8 cellular contexts compared by ENCODE assay signal in the genomic region with DNA sequence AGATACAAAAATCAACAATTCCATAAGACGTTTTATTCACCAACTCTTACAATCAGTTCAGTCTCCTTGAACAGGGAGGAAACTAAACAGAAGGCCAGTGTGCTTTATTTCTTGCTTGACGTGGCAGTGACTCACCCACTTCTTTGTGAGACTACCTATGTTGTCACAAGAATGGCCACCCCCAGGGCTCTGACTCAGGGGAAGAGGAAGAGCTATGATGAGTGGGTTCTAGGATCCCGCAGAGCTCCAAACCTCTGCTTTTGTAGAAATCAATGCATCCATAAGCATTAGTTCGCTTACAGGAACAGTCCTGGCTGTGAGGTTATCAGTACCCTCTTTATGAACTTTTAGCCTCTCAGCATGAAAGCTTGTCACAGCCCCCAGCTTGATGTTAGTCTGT.
DNase-seq lines count a peak whose midpoint lies in the region; ATAC-seq and TF ChIP-seq lines count a peak whose summit lies in the region.

No MANE protein-coding gene starts in this region.

- TF ChIP-seq EP300 in transverse colon (IDR thresholded peaks at IDR 0.05; ENCODE audit: low read depth) = no peak

- no peaks in the 10 kb centered on the region for H3K9me3 ChIP-seq in T-helper 17 cell (ENCODE audit: control insufficient read depth, low read length, poor library complexity, severe bottlenecking)
- H3K9me3 ChIP-seq in transverse colon = no peaks in the 10 kb centered on the region

- H3K4me3 ChIP-seq in transverse colon = no peak overlapping the region

- peaks cover 0 to 4% (median 0%) of the 10 kb centered on the region in 4 donors for H3K4me1 ChIP-seq in transverse colon

- intact Hi-C loops in transverse colon (cut with DNase I; ENCODE audit: low total_unique reads) = no loop called here

- peaks cover 25% of the 10 kb centered on the region for H3K27me3 Mint-ChIP-seq in T-helper 17 cell

- H3K36me3 ChIP-seq in transverse colon = peaks cover 0 to 8% (median 0%) of the 10 kb centered on the region in 4 donors

- DNase-seq in 8988T (peak; percentile 72), H4 (ENCODE audit: low spot score) (peak; percentile 95), T-helper 17 cell (no peak), inferior parietal cortex (ENCODE audit: extremely low spot score) (peak; percentile 10), NCI-H510A (lab: John Stamatoyannopoulos, UW) (no peak), transverse colon (no peak), COLO668 (lab: John Stamatoyannopoulos, UW; ENCODE audit: unreplicated experiment) (no peak)

- H3K27ac ChIP-seq in transverse colon = no peak overlapping the region

- 64 to 80% methylated on average over 3 to 4 of the region's 4 CpGs for WGBS in transverse colon (ENCODE audit: low coverage in 1 of 2), 2 donors

- in situ Hi-C loops in transverse colon (cut with MboI; ENCODE audit: low pct_ligation_motif_present in 1 of 4, low pct_unique_long_range_greater_than_20kb in 1 of 4, low sequenced_read_pairs in 3 of 4) = no loop called here

- ATAC-seq in T-helper 17 cell (peak; percentile 25), HG03095 (IDR thresholded peaks at IDR 0.05; ENCODE audit: unreplicated experiment) (no peak)

- TF ChIP-seq CTCF in transverse colon (IDR thresholded peaks at IDR 0.05) = no peak

- H3K4me1 Mint-ChIP-seq in T-helper 17 cell = no peaks in the 10 kb centered on the region

- TF ChIP-seq POLR2A in transverse colon (IDR thresholded peaks at IDR 0.05) = no peak

- H3K36me3 Mint-ChIP-seq in T-helper 17 cell (ENCODE audit: low read depth) = no peaks in the 10 kb centered on the region

- no peak overlapping the region for H3K27ac Mint-ChIP-seq in T-helper 17 cell

- no peak overlapping the region for H3K4me3 Mint-ChIP-seq in T-helper 17 cell

- no peaks in the 10 kb centered on the region for H3K27me3 ChIP-seq in transverse colon

Comparison
In these comparisons a context has a peak if more than half of its experiments do, and no peak if none do; other contexts are left out.
1. DNase-seq: peak in 8988T (single experiment), H4 (single experiment) and inferior parietal cortex (single experiment); none in T-helper 17 cell (0 of 3), NCI-H510A (single experiment), transverse colon (single experiment) and COLO668 (single experiment).